13 cellular contexts compared by ENCODE assay signal in the genomic region with DNA sequence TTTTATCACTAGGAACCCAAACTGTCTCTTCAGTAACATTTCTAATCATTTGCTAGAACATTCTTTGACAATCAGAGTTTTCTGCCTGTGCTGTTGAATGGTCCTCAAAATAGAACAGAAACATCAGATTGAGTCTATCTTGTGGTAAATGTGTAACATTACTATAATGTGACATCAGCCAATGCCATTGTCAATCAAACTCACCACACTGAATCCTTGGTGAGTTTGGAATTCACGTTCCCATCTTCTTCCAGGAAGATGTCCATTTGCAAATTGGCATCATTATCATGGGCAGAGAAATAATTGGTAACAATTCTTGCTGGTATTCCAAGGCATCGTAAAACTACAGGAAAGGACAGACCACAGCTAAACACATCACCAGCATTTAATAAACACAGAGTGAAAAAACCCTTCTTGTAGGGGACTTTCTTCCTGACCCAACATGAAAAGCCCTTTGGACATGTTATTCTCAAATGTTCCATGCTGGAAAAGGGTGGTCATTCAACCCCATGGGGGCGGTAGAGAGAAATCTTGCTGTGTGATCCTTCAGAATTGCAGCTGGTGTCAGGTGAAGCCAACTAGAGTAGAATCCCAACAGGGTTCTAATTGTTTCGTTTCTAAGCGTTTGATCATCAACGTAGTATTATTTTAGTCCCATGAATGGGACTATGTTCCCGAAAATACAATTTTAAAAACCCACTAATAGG.
DNase-seq lines count a peak whose midpoint lies in the region; ATAC-seq and TF ChIP-seq lines count a peak whose summit lies in the region.
"Had no signal": no experiment of that assay in that cellular context is flagged by ENCODE, and none has a peak within 500 bp of the region (broad histone marks: within the 10 kb centered on the region; RNA-seq: fewer than 3 reads in every experiment).

No MANE protein-coding gene starts in this region.

- no peak overlapping the region for H2BK15ac ChIP-seq in mesenchymal stem cell (ENCODE audit: low read depth, poor library complexity, severe bottlenecking)

- peak; percentile 35 for TF ChIP-seq CTCF in MM.1S (IDR thresholded peaks at IDR 0.05; ENCODE audit: low read length)
- TF ChIP-seq CTCF in mammary epithelial cell (conservative IDR thresholded peaks at IDR 0.05 in 1 of 2, IDR thresholded peaks at IDR 0.05 in 1 of 2; ENCODE audit: extremely low read depth in 1 of 2, insufficient read depth in 1 of 2, low read depth in 1 of 2, low read length in 2 of 2): peak; percentile 32 to 36
- TF ChIP-seq CTCF in neural crest cell (conservative IDR thresholded peaks at IDR 0.05): peak; percentile 47

- H3K27ac Mint-ChIP-seq in neural crest cell (ENCODE audit: unreplicated experiment): no peak overlapping the region
- H3K27ac Mint-ChIP-seq: activated T-cell treated with anti-CD3 and anti-CD28 coated beads, Interleukin-2, amount 50 U/mL, for 72 hours; stimulated activated effector memory CD8-positive, alpha-beta T cell treated with anti-CD3 and anti-CD28 coated beads, Interleukin-12 subunit alpha, Interleukin-12 subunit beta, amount 100 ng/mL, for 72 hours; T-cell had no signal

- H3K9ac ChIP-seq in MM.1S (ENCODE audit: low read length) (no peak overlapping the region), mammary epithelial cell (ENCODE audit: insufficient read depth, low read length) (no peak overlapping the region), mesenchymal stem cell (ENCODE audit: low read length) (no peak overlapping the region)

- H3K79me1 ChIP-seq in mesenchymal stem cell (replicated peaks; ENCODE audit: low read length, poor library complexity, severe bottlenecking): no peaks in the 10 kb centered on the region

- H2BK120ac ChIP-seq in mesenchymal stem cell (ENCODE audit: low read depth, low read length): no peak overlapping the region

- no peak overlapping the region for H4K8ac ChIP-seq in mesenchymal stem cell (ENCODE audit: low read length)

- H2AFZ ChIP-seq in MM.1S (ENCODE audit: low read length) (no peak overlapping the region), mammary epithelial cell (ENCODE audit: low read depth, low read length) (no peak overlapping the region), mesenchymal stem cell (ENCODE audit: low read depth, low read length) (no peak overlapping the region)

- H2BK5ac ChIP-seq in mesenchymal stem cell (ENCODE audit: low read depth, low read length, poor library complexity, severe bottlenecking): no peak overlapping the region

- H3K4me1 Mint-ChIP-seq in neural crest cell: no peaks in the 10 kb centered on the region
- H3K4me1 Mint-ChIP-seq: stimulated activated effector memory CD8-positive, alpha-beta T cell treated with anti-CD3 and anti-CD28 coated beads, Interleukin-12 subunit alpha, Interleukin-12 subunit beta, amount 100 ng/mL, for 72 hours; T-cell had no signal

- H3K4me3 Mint-ChIP-seq in neural crest cell: no peak overlapping the region
- H3K4me3 Mint-ChIP-seq: activated T-cell treated with anti-CD3 and anti-CD28 coated beads, Interleukin-2, amount 50 U/mL, for 72 hours; stimulated activated effector memory CD8-positive, alpha-beta T cell treated with anti-CD3 and anti-CD28 coated beads, Interleukin-12 subunit alpha, Interleukin-12 subunit beta, amount 100 ng/mL, for 72 hours; T-cell had no signal

- ATAC-seq in HG02973 (IDR thresholded peaks at IDR 0.05; ENCODE audit: unreplicated experiment): no peak
- ATAC-seq in HG03571 (IDR thresholded peaks at IDR 0.05; ENCODE audit: unreplicated experiment): no peak
- ATAC-seq: activated T-cell treated with anti-CD3 and anti-CD28 coated beads, Interleukin-2, amount 50 U/mL, for 72 hours; stimulated activated effector memory CD8-positive, alpha-beta T cell treated with anti-CD3 and anti-CD28 coated beads, Interleukin-12 subunit alpha, Interleukin-12 subunit beta, amount 100 ng/mL, for 72 hours; T-cell had no signal

- no peaks in the 10 kb centered on the region for H3K79me2 ChIP-seq in MM.1S (ENCODE audit: low read length)
- H3K79me2 ChIP-seq in mammary epithelial cell (ENCODE audit: insufficient read depth, low read length): no peaks in the 10 kb centered on the region

- BruUV-seq in mammary epithelial cell (replicated peaks; lab: Mats Ljungman, UMichigan): no TSS peak

- dilution Hi-C loops in mammary epithelial cell (cut with HindIII; ENCODE audit: low sequenced_read_pairs): no loop called here

- H4K20me1 ChIP-seq in MM.1S (ENCODE audit: insufficient read depth, low read length) (no peaks in the 10 kb centered on the region), mammary epithelial cell (ENCODE audit: insufficient read depth, low read length) (no peaks in the 10 kb centered on the region)

- H3K27ac ChIP-seq in MM.1S (ENCODE audit: low read length): no peak overlapping the region
- H3K27ac ChIP-seq in mammary epithelial cell (ENCODE audit: insufficient read depth, low read depth, low read length): no peak overlapping the region
- H3K27ac ChIP-seq in mesenchymal stem cell (ENCODE audit: low read length, poor library complexity, severe bottlenecking): no peak overlapping the region
- H3K27ac ChIP-seq: dorsolateral prefrontal cortex had no signal

- no peak overlapping the region for H2AK5ac ChIP-seq in mesenchymal stem cell (ENCODE audit: low read length, severe bottlenecking)

- H3K9me3 Mint-ChIP-seq in neural crest cell: peaks cover 3% of the 10 kb centered on the region
- H3K9me3 Mint-ChIP-seq: stimulated activated effector memory CD8-positive, alpha-beta T cell treated with anti-CD3 and anti-CD28 coated beads, Interleukin-12 subunit alpha, Interleukin-12 subunit beta, amount 100 ng/mL, for 72 hours had no signal

- H4K91ac ChIP-seq in mesenchymal stem cell (ENCODE audit: low read length): no peak overlapping the region

- H3K4ac ChIP-seq in mesenchymal stem cell (ENCODE audit: low read depth in 1 of 2, low read length in 2 of 2): no peak overlapping the region

- CTCF ChIA-PET in mammary epithelial cell (lab: Charles Lee; ENCODE audit: low non-redundant PET): no interaction called here

- no peak overlapping the region for H2BK12ac ChIP-seq in mesenchymal stem cell (ENCODE audit: low read length in 2 of 2)

- DNase-seq in NCI-H82 (lab: John Stamatoyannopoulos, UW): peak; percentile 63
- DNase-seq in NCI-H82 treated with DMSO at 0.1 percent for 48 hours (lab: John Stamatoyannopoulos, UW; ENCODE audit: unreplicated experiment): no peak
- DNase-seq in MM.1S: no peak
- no peak for DNase-seq in mammary epithelial cell
- peak; percentile 9 for DNase-seq in neural crest cell (ENCODE audit: low read depth, low spot score)
- DNase-seq in mesenchymal stem cell: no peak
- DNase-seq: dorsolateral prefrontal cortex, MV-4-11, T-cell had no signal

- no peaks in the 10 kb centered on the region for H3K9me3 ChIP-seq in MM.1S (replicated peaks; ENCODE audit: insufficient read depth, low read length)
- no peaks in the 10 kb centered on the region for H3K9me3 ChIP-seq in mammary epithelial cell (replicated peaks; ENCODE audit: insufficient read depth, low read length)
- H3K9me3 ChIP-seq in mesenchymal stem cell (ENCODE audit: control insufficient read depth, low read length): no peaks in the 10 kb centered on the region

- H3K4me1 ChIP-seq in MM.1S (ENCODE audit: low read length) (no peaks in the 10 kb centered on the region), mammary epithelial cell (ENCODE audit: insufficient read depth, low read length) (no peaks in the 10 kb centered on the region), mesenchymal stem cell (ENCODE audit: control insufficient read depth, insufficient read depth, low read depth, low read length) (no peaks in the 10 kb centered on the region)

- H3K23ac ChIP-seq in mesenchymal stem cell (ENCODE audit: low read length in 2 of 2): no peak overlapping the region

- no peaks in the 10 kb centered on the region for H3F3A ChIP-seq in MM.1S (ENCODE audit: insufficient read depth, low read length)

- H3K4me2 ChIP-seq in MM.1S (ENCODE audit: low read depth, low read length) (no peak overlapping the region), mammary epithelial cell (ENCODE audit: insufficient read depth, low read depth, low read length) (no peak overlapping the region), mesenchymal stem cell (ENCODE audit: low read length, poor library complexity, severe bottlenecking) (no peak overlapping the region)

- H3K18ac ChIP-seq in mesenchymal stem cell (ENCODE audit: low read depth in 1 of 2, low read length in 2 of 2): no peak overlapping the region

- intact Hi-C loops in mammary epithelial cell (cut with micrococcal nuclease): loop anchor here (1.0 to 10.0 kb wide), 3 partner anchors 47 to 325 kb away; no protein-coding TSS in a partner anchor

- no peaks in the 10 kb centered on the region for H3K9me2 ChIP-seq in MM.1S (replicated peaks; ENCODE audit: insufficient read depth, low read length)

- H3K27me3 ChIP-seq in MM.1S (replicated peaks; ENCODE audit: insufficient read depth, low read length): no peaks in the 10 kb centered on the region
- no peaks in the 10 kb centered on the region for H3K27me3 ChIP-seq in mammary epithelial cell (ENCODE audit: insufficient read depth, low read length)
- peaks cover 0 to 31% of the 10 kb centered on the region in 2 experiments for H3K27me3 ChIP-seq in mesenchymal stem cell (ENCODE audit: control insufficient read depth in 1 of 2, insufficient read depth in 1 of 2, low read length in 2 of 2)

- H3K4me3 ChIP-seq in MM.1S (ENCODE audit: low read length) (no peak overlapping the region), mammary epithelial cell (replicated peaks in 1 of 3; ENCODE audit: insufficient read depth in 1 of 3, low read depth in 2 of 3, low read length in 3 of 3) (no peak overlapping the region), mesenchymal stem cell (ENCODE audit: insufficient read depth in 1 of 2, low read depth in 1 of 2, low read length in 2 of 2) (no peak overlapping the region)
- H3K4me3 ChIP-seq: dorsolateral prefrontal cortex had no signal

- peaks cover 3% of the 10 kb centered on the region for H3K27me3 Mint-ChIP-seq in neural crest cell (ENCODE audit: low read depth)

- H3K36me3 ChIP-seq in MM.1S (replicated peaks; ENCODE audit: insufficient read depth, low read length) (no peaks in the 10 kb centered on the region), mammary epithelial cell (ENCODE audit: insufficient read depth, low read length) (no peaks in the 10 kb centered on the region), mesenchymal stem cell (ENCODE audit: control insufficient read depth in 1 of 2, insufficient read depth in 2 of 2, low read depth in 1 of 2, low read length in 2 of 2) (no peaks in the 10 kb centered on the region)

- 37% methylated on average over 7 of the region's 7 CpGs for WGBS in mammary epithelial cell (ENCODE audit: low coverage, missing lambda C conversion rate)
- 64% methylated on average over 5 of the region's 7 CpGs for WGBS in mesenchymal stem cell

- H3K36me3 Mint-ChIP-seq in neural crest cell (ENCODE audit: low read depth): no peaks in the 10 kb centered on the region
- H3K36me3 Mint-ChIP-seq: stimulated activated effector memory CD8-positive, alpha-beta T cell treated with anti-CD3 and anti-CD28 coated beads, Interleukin-12 subunit alpha, Interleukin-12 subunit beta, amount 100 ng/mL, for 72 hours; T-cell had no signal

- no peak overlapping the region for H3K14ac ChIP-seq in mesenchymal stem cell (ENCODE audit: low read length in 2 of 2)

- in situ Hi-C loops in mammary epithelial cell (cut with MboI; ENCODE audit: low sequenced_read_pairs in 2 of 2): no loop called here

Comparison
In these comparisons a context has a peak if more than half of its experiments do, and no peak if none do; other contexts are left out.
1. DNase-seq: peak in NCI-H82 (single experiment) and neural crest cell (single experiment); none in NCI-H82 treated with DMSO at 0.1 percent for 48 hours (single experiment), MM.1S (single experiment), mammary epithelial cell (single experiment) and mesenchymal stem cell (single experiment).
2. Peak in every context shown above with its lines, with median percentiles within 50 percentile points of each other: CTCF ChIP-seq.